9 cellular contexts compared by ENCODE assay signal in genomic region chr1:3453203-3453761, GRCh38. TPM values are rescaled to one million over a fixed set of nuclear protein-coding genes. Genes with fewer than 3 reads are reported as not detected.
DNase-seq lines count a peak whose midpoint lies in the region; ATAC-seq and TF ChIP-seq lines count a peak whose summit lies in the region.
"Had no signal": no experiment of that assay in that cellular context is flagged by ENCODE, and none has a peak within 500 bp of the region (broad histone marks: within the 10 kb centered on the region; RNA-seq: fewer than 3 reads in every experiment).

No MANE protein-coding gene starts in this region.

- no peak overlapping the region for H3K27ac Mint-ChIP-seq in Calu3 (ENCODE audit: unreplicated experiment)
- H3K27ac Mint-ChIP-seq: dendritic cell treated with granulocyte-macrophage colony-stimulating factor and Interleukin-4, amounts not matched to agents 40 ng/mL and 50 ng/mL, for 4 days had no signal

- H3K36me3 Mint-ChIP-seq in Calu3 (ENCODE audit: insufficient read depth, unreplicated experiment) = peaks cover 23% of the 10 kb centered on the region

- DNase-seq in Calu3 (peak; percentile 86), HL-60 (ENCODE audit: low read depth in 1 of 2, low spot score in 1 of 2) (peak; percentile 21 to 61), RPMI8226 (peak; percentile 82), foreskin melanocyte (peak; percentile 17), occipital lobe (lab: John Stamatoyannopoulos, UW) (peak; percentile 49), thoracic aorta (ENCODE audit: low spot score) (no peak)
- DNase-seq in activated effector memory CD4-positive, alpha-beta T cell treated with anti-CD3 and anti-CD28 coated beads, Interleukin-2, amount 50 U/mL, for 16 hours = peak; percentile 91

- intact Hi-C loops in Calu3 (cut with micrococcal nuclease; ENCODE audit: unreplicated experiment) = loop anchor here (1.0 to 2.0 kb wide), 2 partner anchors 32 to 166 kb away; no protein-coding TSS in a partner anchor

- H3K36me3 ChIP-seq in thoracic aorta = no peaks in the 10 kb centered on the region

- peaks cover 5 to 14% of the 10 kb centered on the region in 2 donors for H3K4me1 ChIP-seq in thoracic aorta (ENCODE audit: control insufficient read depth in 1 of 2, low read depth in 2 of 2)

- no peaks in the 10 kb centered on the region for H3K9me3 Mint-ChIP-seq in Calu3 (ENCODE audit: low read depth, unreplicated experiment)
- H3K9me3 Mint-ChIP-seq: dendritic cell treated with granulocyte-macrophage colony-stimulating factor and Interleukin-4, amounts not matched to agents 40 ng/mL and 50 ng/mL, for 4 days had no signal

- peaks cover 11% of the 10 kb centered on the region for H3K4me1 Mint-ChIP-seq in Calu3 (ENCODE audit: low read depth, unreplicated experiment)

- ATAC-seq in thoracic aorta (ENCODE audit: insufficient number of reproducible peaks, low FRiP score, low read depth) = no peak
- ATAC-seq in HG03108 (IDR thresholded peaks at IDR 0.05; ENCODE audit: unreplicated experiment) = no peak

- BruUV-seq in Calu3 (replicated peaks; lab: Mats Ljungman, UMichigan) = no TSS peak

- H3K9me3 ChIP-seq in thoracic aorta = no peaks in the 10 kb centered on the region

- CTCF ChIA-PET in Calu3 (lab: Charles Lee) = interaction anchor here (0.6 to 3.2 kb wide), 18 partner anchors 8 to 271 kb away, joined by 3 to 41 read pairs (median 4); no protein-coding TSS in a partner anchor

- H3K27ac ChIP-seq in HL-60 (replicated peaks) (no peak overlapping the region), thoracic aorta (no peak overlapping the region)

- peak overlapping the region; percentile 72 for H3K4me3 Mint-ChIP-seq in Calu3 (ENCODE audit: low read depth, unreplicated experiment)

- TF ChIP-seq CTCF in Calu3 (IDR thresholded peaks at IDR 0.05; ENCODE audit: unreplicated experiment) (peak; percentile 84), HL-60 (IDR thresholded peaks at IDR 0.05; ENCODE audit: insufficient read depth, low read length) (peak; percentile 62), thoracic aorta (IDR thresholded peaks at IDR 0.05) (peak; percentile 95)

- H3K27me3 Mint-ChIP-seq in Calu3 (ENCODE audit: unreplicated experiment) = peaks cover 18% of the 10 kb centered on the region

- H3K4me3 ChIP-seq in HL-60 (replicated peaks; ENCODE audit: insufficient read depth, low read length) (no peak overlapping the region), thoracic aorta (no peak overlapping the region)

- H3K27me3 ChIP-seq in HL-60 (ENCODE audit: insufficient read depth, poor library complexity, severe bottlenecking) = peaks cover 29% of the 10 kb centered on the region
- H3K27me3 ChIP-seq in thoracic aorta (replicated peaks; ENCODE audit: insufficient read depth) = peaks cover 4% of the 10 kb centered on the region

RNA-seq across cellular contexts. Expression of gene ARHGEF16, which starts 1.2 kb away (rescaled TPM):
- total RNA-seq in Calu3 (2022) (24.2 and 28.0 TPM in 2 replicates), occipital lobe (0.16 TPM), thoracic aorta (1 to 10 TPM; 1.6 to 2.4 TPM)
